In the genomic region with DNA sequence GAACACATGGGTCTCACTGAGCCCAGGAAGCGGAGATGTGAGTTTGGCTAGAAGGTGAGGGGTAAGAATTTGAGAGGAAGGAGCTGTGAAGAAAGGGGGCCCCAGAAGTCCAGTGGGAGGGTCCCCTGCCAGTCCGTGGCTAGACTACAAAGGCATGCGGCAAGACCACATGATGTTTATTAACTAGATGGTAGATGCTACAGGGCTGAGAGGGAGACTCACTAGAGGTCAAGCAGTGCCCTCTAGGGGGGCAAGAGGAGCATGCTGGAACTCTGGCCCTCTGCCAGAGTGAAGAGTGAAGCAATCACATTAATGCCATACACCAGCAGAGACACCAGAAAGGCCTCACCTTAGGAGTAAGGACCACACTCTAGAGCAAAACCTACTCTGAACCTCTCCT, we compare ENCODE assay signal across 9 cellular contexts. TPM values are rescaled to one million over a fixed set of nuclear protein-coding genes. Genes with fewer than 3 reads are reported as not detected.
DNase-seq lines count a peak whose midpoint lies in the region; ATAC-seq and TF ChIP-seq lines count a peak whose summit lies in the region.
"Had no signal": no experiment of that assay in that cellular context is flagged by ENCODE, and none has a peak within 500 bp of the region (broad histone marks: within the 10 kb centered on the region; RNA-seq: fewer than 3 reads in every experiment).

No MANE protein-coding gene starts in this region.

- no peak for TF ChIP-seq POLR2A in upper lobe of left lung (IDR thresholded peaks at IDR 0.05)

- no peak overlapping the region for H3K4me3 Mint-ChIP-seq in Calu3 (ENCODE audit: low read depth, unreplicated experiment)

- H3K4me3 ChIP-seq in OCI-LY3 (ENCODE audit: low read length) (no peak overlapping the region), adipocyte (ENCODE audit: low read length) (no peak overlapping the region), upper lobe of left lung (no peak overlapping the region)
- H3K4me3 ChIP-seq: SJSA1 had no signal

- no peak overlapping the region for H3K27ac Mint-ChIP-seq in Calu3 (ENCODE audit: unreplicated experiment)

- H3K27ac ChIP-seq in OCI-LY3 (ENCODE audit: low read length): no peak overlapping the region
- H3K27ac ChIP-seq in upper lobe of left lung: no peak overlapping the region
- H3K27ac ChIP-seq: SJSA1 had no signal

- no peak for TF ChIP-seq EP300 in upper lobe of left lung (IDR thresholded peaks at IDR 0.05)

- no peaks in the 10 kb centered on the region for H3K27me3 Mint-ChIP-seq in Calu3 (ENCODE audit: unreplicated experiment)

- ATAC-seq in upper lobe of left lung (ENCODE audit: low FRiP score in 2 of 2): peak; percentile 55 to 72
- ATAC-seq in HG02884 (IDR thresholded peaks at IDR 0.05; ENCODE audit: unreplicated experiment): no peak

- CTCF ChIA-PET in Calu3 (lab: Charles Lee): no interaction called here

- peaks cover 14% of the 10 kb centered on the region for H3K36me3 Mint-ChIP-seq in Calu3 (ENCODE audit: insufficient read depth, unreplicated experiment)

- no peaks in the 10 kb centered on the region for H3K79me2 ChIP-seq in OCI-LY3 (ENCODE audit: low read length)

- H3K36me3 ChIP-seq in OCI-LY3 (replicated peaks; ENCODE audit: low read depth, low read length): no peaks in the 10 kb centered on the region
- peaks cover 25% of the 10 kb centered on the region for H3K36me3 ChIP-seq in adipocyte (ENCODE audit: control insufficient read depth, insufficient read depth, low read length, severe bottlenecking)
- H3K36me3 ChIP-seq in upper lobe of left lung: peaks cover 0 to 33% (median 0%) of the 10 kb centered on the region in 4 donors

- H3K27me3 ChIP-seq in OCI-LY3 (ENCODE audit: low read depth, low read length) (no peaks in the 10 kb centered on the region), adipocyte (replicated peaks; ENCODE audit: control insufficient read depth, insufficient read depth, low read length) (no peaks in the 10 kb centered on the region), upper lobe of left lung (no peaks in the 10 kb centered on the region)
- H3K27me3 ChIP-seq: SJSA1 had no signal

- H3K9me3 ChIP-seq in OCI-LY3 (ENCODE audit: insufficient read depth, low read length) (no peaks in the 10 kb centered on the region), adipocyte (ENCODE audit: control insufficient read depth, low read length) (no peaks in the 10 kb centered on the region), upper lobe of left lung (no peaks in the 10 kb centered on the region)
- H3K9me3 ChIP-seq: SJSA1 had no signal

- 37 to 45% methylated on average over 3 of the region's 3 CpGs for WGBS in upper lobe of left lung, 2 donors

- no peak overlapping the region for H3K9ac ChIP-seq in OCI-LY3 (ENCODE audit: low read length)
- no peak overlapping the region for H3K9ac ChIP-seq in adipocyte (ENCODE audit: low read length)

- H2AFZ ChIP-seq in OCI-LY3 (ENCODE audit: low read depth, low read length): no peak overlapping the region

- no peaks in the 10 kb centered on the region for H4K20me1 ChIP-seq in OCI-LY3 (ENCODE audit: insufficient read depth, low read length)

- intact Hi-C loops in Calu3 (cut with micrococcal nuclease; ENCODE audit: unreplicated experiment): loop anchor here (5.0 kb wide), 1 partner anchor 38 kb away; no protein-coding TSS in a partner anchor

- H3K9me3 Mint-ChIP-seq in Calu3 (ENCODE audit: low read depth, unreplicated experiment): no peaks in the 10 kb centered on the region

- peak; percentile 38 for DNase-seq in Calu3
- peak; percentile 33 for DNase-seq in HCEC 1CT
- DNase-seq in adipocyte (ENCODE audit: low read depth): peak; percentile 14
- DNase-seq in iPS-NIHi11 (ENCODE audit: low spot score): peak; percentile 73
- DNase-seq in upper lobe of left lung: peak in 1 of 2 donors; percentile 78
- no peak for DNase-seq in GM19240 (ENCODE audit: insufficient read length, low spot score)

- TF ChIP-seq CTCF in Calu3 (IDR thresholded peaks at IDR 0.05; ENCODE audit: unreplicated experiment) (no peak), OCI-LY3 (IDR thresholded peaks at IDR 0.05; ENCODE audit: low read depth, low read length) (peak; percentile 45), upper lobe of left lung (IDR thresholded peaks at IDR 0.05) (peak in 4 of 6 experiments; percentile 30 to 50 (median 41))

- H3K4me1 ChIP-seq in OCI-LY3 (ENCODE audit: low read length): peaks cover 7% of the 10 kb centered on the region
- peaks cover 12% of the 10 kb centered on the region for H3K4me1 ChIP-seq in adipocyte (ENCODE audit: control insufficient read depth, insufficient read depth, low read length)
- H3K4me1 ChIP-seq in upper lobe of left lung: peaks cover 21 to 36% (median 25%) of the 10 kb centered on the region in 4 donors

- H3K4me2 ChIP-seq in OCI-LY3 (ENCODE audit: low read length): no peak overlapping the region

- no TSS peak for BruUV-seq in Calu3 (replicated peaks; lab: Mats Ljungman, UMichigan)

- H3K4me1 Mint-ChIP-seq in Calu3 (ENCODE audit: low read depth, unreplicated experiment): no peaks in the 10 kb centered on the region

RNA-seq across cellular contexts. Expression of gene KIAA0319L, which starts 12.2 kb away (rescaled TPM):
- total RNA-seq in Calu3 (2022) (72.0 and 72.6 TPM in 2 replicates), upper lobe of left lung (100 to 1,000 TPM in 4 of 6 donors, 10 to 100 TPM in 2; 68.1 to 140 (median 107) TPM)

RNA-seq across cellular contexts. Expression of gene NCDN, which starts 12.6 kb away (rescaled TPM):
- total RNA-seq in Calu3 (2022) (36.0 and 38.0 TPM in 2 replicates), upper lobe of left lung (10 to 100 TPM; 12.6 to 34.2 (median 21.5) TPM)

RNA-seq across cellular contexts. Expression of gene TFAP2E, which starts 28.1 kb away (rescaled TPM):
- total RNA-seq in Calu3 (2022): 0.26 and 0.49 TPM in 2 replicates
- total RNA-seq in upper lobe of left lung: 1 to 10 TPM; 1.1 to 7.3 (median 2.0) TPM
- total RNA-seq: SJSA1 had no signal
